1 cellular context compared by ENCODE assay signal in the genomic region with DNA sequence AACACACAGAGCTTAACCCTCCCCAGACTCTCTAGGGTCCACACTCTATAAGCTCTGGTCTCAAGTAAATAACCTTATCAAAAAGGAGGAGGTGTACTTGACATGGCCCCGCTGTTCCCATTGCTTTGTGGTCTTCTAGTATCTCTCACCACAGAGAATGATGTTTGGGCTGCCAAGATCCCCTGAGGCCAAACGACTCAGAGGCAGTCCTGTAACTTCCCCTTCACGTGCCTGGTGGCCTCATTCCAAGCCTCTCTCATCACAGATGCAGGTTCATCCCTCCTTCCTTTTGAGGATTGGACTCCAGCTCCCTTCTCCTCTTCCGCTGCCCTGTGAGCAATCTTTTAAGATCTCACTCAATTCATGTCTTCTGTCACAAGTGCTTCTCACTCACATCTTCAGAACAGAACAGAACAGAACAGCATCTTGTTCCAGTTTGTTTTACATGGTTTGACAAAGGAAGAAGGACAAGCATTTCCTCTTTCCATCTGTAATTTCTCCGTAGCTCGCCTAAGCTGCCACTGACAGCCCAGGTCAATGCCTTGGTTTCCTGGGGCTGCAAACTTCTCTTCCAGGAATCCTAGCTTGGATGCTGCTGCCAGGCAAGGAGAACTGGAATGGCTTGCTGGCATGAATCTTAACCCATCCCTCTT.
TF ChIP-seq lines count a peak whose summit lies in the region.

No MANE protein-coding gene starts in this region.

TF ChIP-seq in WTC11, 78 proteins besides CTCF, POLR2A, EP300 and RAD21 (continued from another document):
- TF ChIP-seq, protein P1, sequence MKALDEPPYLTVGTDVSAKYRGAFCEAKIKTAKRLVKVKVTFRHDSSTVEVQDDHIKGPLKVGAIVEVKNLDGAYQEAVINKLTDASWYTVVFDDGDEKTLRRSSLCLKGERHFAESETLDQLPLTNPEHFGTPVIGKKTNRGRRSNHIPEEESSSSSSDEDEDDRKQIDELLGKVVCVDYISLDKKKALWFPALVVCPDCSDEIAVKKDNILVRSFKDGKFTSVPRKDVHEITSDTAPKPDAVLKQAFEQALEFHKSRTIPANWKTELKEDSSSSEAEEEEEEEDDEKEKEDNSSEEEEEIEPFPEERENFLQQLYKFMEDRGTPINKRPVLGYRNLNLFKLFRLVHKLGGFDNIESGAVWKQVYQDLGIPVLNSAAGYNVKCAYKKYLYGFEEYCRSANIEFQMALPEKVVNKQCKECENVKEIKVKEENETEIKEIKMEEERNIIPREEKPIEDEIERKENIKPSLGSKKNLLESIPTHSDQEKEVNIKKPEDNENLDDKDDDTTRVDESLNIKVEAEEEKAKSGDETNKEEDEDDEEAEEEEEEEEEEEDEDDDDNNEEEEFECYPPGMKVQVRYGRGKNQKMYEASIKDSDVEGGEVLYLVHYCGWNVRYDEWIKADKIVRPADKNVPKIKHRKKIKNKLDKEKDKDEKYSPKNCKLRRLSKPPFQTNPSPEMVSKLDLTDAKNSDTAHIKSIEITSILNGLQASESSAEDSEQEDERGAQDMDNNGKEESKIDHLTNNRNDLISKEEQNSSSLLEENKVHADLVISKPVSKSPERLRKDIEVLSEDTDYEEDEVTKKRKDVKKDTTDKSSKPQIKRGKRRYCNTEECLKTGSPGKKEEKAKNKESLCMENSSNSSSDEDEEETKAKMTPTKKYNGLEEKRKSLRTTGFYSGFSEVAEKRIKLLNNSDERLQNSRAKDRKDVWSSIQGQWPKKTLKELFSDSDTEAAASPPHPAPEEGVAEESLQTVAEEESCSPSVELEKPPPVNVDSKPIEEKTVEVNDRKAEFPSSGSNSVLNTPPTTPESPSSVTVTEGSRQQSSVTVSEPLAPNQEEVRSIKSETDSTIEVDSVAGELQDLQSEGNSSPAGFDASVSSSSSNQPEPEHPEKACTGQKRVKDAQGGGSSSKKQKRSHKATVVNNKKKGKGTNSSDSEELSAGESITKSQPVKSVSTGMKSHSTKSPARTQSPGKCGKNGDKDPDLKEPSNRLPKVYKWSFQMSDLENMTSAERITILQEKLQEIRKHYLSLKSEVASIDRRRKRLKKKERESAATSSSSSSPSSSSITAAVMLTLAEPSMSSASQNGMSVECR (CRISPR knock-in tag; IDR thresholded peaks at IDR 0.05; ENCODE audit: borderline replicate concordance) = no peak
- TF ChIP-seq MYBL2 (CRISPR knock-in tag; IDR thresholded peaks at IDR 0.05) (no peak), ZNF416 (CRISPR knock-in tag; IDR thresholded peaks at IDR 0.05) (no peak), TEAD4 (CRISPR knock-in tag; IDR thresholded peaks at IDR 0.05) (no peak)
